ENCODE assay signal across 27 cellular contexts in the genomic region with DNA sequence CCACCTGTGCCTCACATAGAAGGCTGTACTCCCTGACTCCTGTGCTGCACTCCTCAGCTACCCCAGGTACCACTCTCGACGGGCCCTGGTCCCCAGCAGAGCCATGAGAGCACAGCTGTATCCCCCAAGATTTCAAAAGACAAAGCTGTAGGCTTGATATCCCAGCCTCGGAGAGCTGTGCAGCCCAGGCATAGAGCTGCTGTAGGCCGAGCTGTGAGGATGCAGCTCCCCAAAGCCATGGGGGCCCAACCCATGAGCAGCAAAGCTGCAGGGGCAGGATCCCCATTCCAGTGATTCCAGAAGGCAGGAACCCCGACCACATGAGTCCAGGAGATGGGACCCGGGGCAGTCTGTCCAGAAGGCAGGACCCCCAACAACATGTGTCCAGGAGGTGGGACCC.
"Had no signal": no experiment of that assay in that cellular context is flagged by ENCODE, and none has a peak within 500 bp of the region (broad histone marks: within the 10 kb centered on the region; RNA-seq: fewer than 3 reads in every experiment).

No MANE protein-coding gene starts in this region.

- H3K27ac ChIP-seq: brain microvascular endothelial cell, coronary artery, dorsolateral prefrontal cortex, esophagus muscularis mucosa, foreskin keratinocyte, gastrocnemius medialis had no signal

- H3K27me3 Mint-ChIP-seq: activated CD4-positive, alpha-beta memory T cell treated with anti-CD3 and anti-CD28 coated beads for 36 hours; activated CD4-positive, alpha-beta T cell treated with anti-CD3 and anti-CD28 coated beads, Interleukin-2, amount 10 ng/mL, durations not matched to agents 24 days and 14 days; activated CD8-positive, alpha-beta memory T cell treated with anti-CD3 and anti-CD28 coated beads, Interleukin-2, amount 10 ng/mL, durations not matched to agents 7 days and 5 days; activated naive CD4-positive, alpha-beta T cell treated with anti-CD3 and anti-CD28 coated beads, Interleukin-2, amount 10 ng/mL, durations not matched to agents 7 days and 5 days; central memory CD8-positive, alpha-beta T cell; dendritic cell treated with granulocyte-macrophage colony-stimulating factor and Interleukin-4, amounts not matched to agents 40 ng/mL and 50 ng/mL, for 4 days; effector memory CD8-positive, alpha-beta T cell had no signal

- H3K27ac Mint-ChIP-seq: activated CD4-positive, alpha-beta memory T cell treated with anti-CD3 and anti-CD28 coated beads for 36 hours; activated CD4-positive, alpha-beta T cell treated with anti-CD3 and anti-CD28 coated beads for 36 hours; activated CD4-positive, alpha-beta T cell treated with anti-CD3 and anti-CD28 coated beads, Interleukin-2, amount 10 ng/mL, durations not matched to agents 24 days and 14 days; activated CD8-positive, alpha-beta memory T cell treated with anti-CD3 and anti-CD28 coated beads, Interleukin-2, amount 10 ng/mL, durations not matched to agents 7 days and 5 days; activated CD8-positive, alpha-beta T cell treated with anti-CD3 and anti-CD28 coated beads, Interleukin-2, amount 10 ng/mL, durations not matched to agents 7 days and 5 days; activated naive CD4-positive, alpha-beta T cell treated with anti-CD3 and anti-CD28 coated beads, Interleukin-2, amount 10 ng/mL, durations not matched to agents 7 days and 5 days; activated naive CD4-positive, alpha-beta T cell treated with anti-CD3 and anti-CD28 coated beads, Interleukin-2, amount 50 U/mL, for 72 hours; activated naive CD8-positive, alpha-beta T cell treated with anti-CD3 and anti-CD28 coated beads, Interleukin-2, amount 10 ng/mL, durations not matched to agents 7 days and 5 days; activated T-helper 1 cell treated with anti-CD3 and anti-CD28 coated beads, Interleukin-12 subunit alpha, Interleukin-12 subunit beta, Interleukin-2, Interleukin-4 antibody, amounts not matched to agents 30 ng/mL and 10 ng/mL and 1 ng/mL, durations not matched to agents 14 hours and 24 hours and 36 hours; activated T-helper 2 cell treated with anti-CD3 and anti-CD28 coated beads, Interferon-gamma antibody, Interleukin-2, Interleukin-4, amounts not matched to agents 10 μg/mL and 5 μg/mL and 100 μg/mL, durations not matched to agents 14 hours and 24 hours and 36 hours; dendritic cell treated with granulocyte-macrophage colony-stimulating factor and Interleukin-4, amounts not matched to agents 40 ng/mL and 50 ng/mL, for 4 days; effector memory CD8-positive, alpha-beta T cell had no signal

- H3K4me1 Mint-ChIP-seq: activated CD4-positive, alpha-beta T cell treated with anti-CD3 and anti-CD28 coated beads for 36 hours; activated CD4-positive, alpha-beta T cell treated with anti-CD3 and anti-CD28 coated beads, Interleukin-2, amount 10 ng/mL, durations not matched to agents 24 days and 14 days; activated CD8-positive, alpha-beta memory T cell treated with anti-CD3 and anti-CD28 coated beads, Interleukin-2, amount 10 ng/mL, durations not matched to agents 7 days and 5 days; activated naive CD4-positive, alpha-beta T cell treated with anti-CD3 and anti-CD28 coated beads, Interleukin-2, amount 10 ng/mL, durations not matched to agents 7 days and 5 days; activated naive CD8-positive, alpha-beta T cell treated with anti-CD3 and anti-CD28 coated beads, Interleukin-2, amount 10 ng/mL, durations not matched to agents 7 days and 5 days; central memory CD8-positive, alpha-beta T cell had no signal

- H3K27me3 ChIP-seq: brain microvascular endothelial cell, esophagus muscularis mucosa, foreskin keratinocyte, gastrocnemius medialis had no signal

- H3K4me1 ChIP-seq: esophagus muscularis mucosa, foreskin keratinocyte, gastrocnemius medialis had no signal

- H3K4me3 Mint-ChIP-seq: activated CD4-positive, alpha-beta memory T cell treated with anti-CD3 and anti-CD28 coated beads for 36 hours; activated CD4-positive, alpha-beta T cell treated with anti-CD3 and anti-CD28 coated beads for 36 hours; activated CD4-positive, alpha-beta T cell treated with anti-CD3 and anti-CD28 coated beads, Interleukin-2, amount 10 ng/mL, durations not matched to agents 24 days and 14 days; activated CD8-positive, alpha-beta memory T cell treated with anti-CD3 and anti-CD28 coated beads, Interleukin-2, amount 10 ng/mL, durations not matched to agents 7 days and 5 days; activated CD8-positive, alpha-beta T cell treated with anti-CD3 and anti-CD28 coated beads, Interleukin-2, amount 10 ng/mL, durations not matched to agents 7 days and 5 days; activated naive CD4-positive, alpha-beta T cell treated with anti-CD3 and anti-CD28 coated beads, Interleukin-2, amount 10 ng/mL, durations not matched to agents 7 days and 5 days; activated naive CD8-positive, alpha-beta T cell treated with anti-CD3 and anti-CD28 coated beads, Interleukin-2, amount 10 ng/mL, durations not matched to agents 7 days and 5 days; activated T-helper 1 cell treated with anti-CD3 and anti-CD28 coated beads, Interleukin-12 subunit alpha, Interleukin-12 subunit beta, Interleukin-2, Interleukin-4 antibody, amounts not matched to agents 30 ng/mL and 10 ng/mL and 1 ng/mL, durations not matched to agents 14 hours and 24 hours and 36 hours; central memory CD8-positive, alpha-beta T cell; dendritic cell treated with granulocyte-macrophage colony-stimulating factor and Interleukin-4, amounts not matched to agents 40 ng/mL and 50 ng/mL, for 4 days; effector memory CD8-positive, alpha-beta T cell had no signal

- DNase-seq: activated CD4-positive, alpha-beta memory T cell treated with anti-CD3 and anti-CD28 coated beads for 36 hours; activated CD4-positive, alpha-beta T cell treated with anti-CD3 and anti-CD28 coated beads for 36 hours; activated CD4-positive, alpha-beta T cell treated with anti-CD3 and anti-CD28 coated beads, Interleukin-2, amount 10 ng/mL, durations not matched to agents 24 days and 14 days; activated CD4-positive, CD25-positive, alpha-beta regulatory T cell; activated CD4-positive, CD25-positive, alpha-beta regulatory T cell treated with anti-CD3 and anti-CD28 coated beads, Interleukin-2, amount 50 U/mL, for 72 hours; activated CD8-positive, alpha-beta memory T cell treated with anti-CD3 and anti-CD28 coated beads, Interleukin-2, amount 10 ng/mL, durations not matched to agents 7 days and 5 days; activated CD8-positive, alpha-beta memory T cell treated with anti-CD3 and anti-CD28 coated beads, Interleukin-2, amount 50 U/mL, for 4 hours; activated CD8-positive, alpha-beta T cell treated with anti-CD3 and anti-CD28 coated beads, Interleukin-2, amount 10 ng/mL, durations not matched to agents 7 days and 5 days; activated effector memory CD4-positive, alpha-beta T cell treated with anti-CD3 and anti-CD28 coated beads, Interleukin-2, amount 50 U/mL, for 16 hours; activated naive CD4-positive, alpha-beta T cell treated with anti-CD3 and anti-CD28 coated beads, Interleukin-2, amount 10 ng/mL, durations not matched to agents 7 days and 5 days; activated naive CD8-positive, alpha-beta T cell treated with anti-CD3 and anti-CD28 coated beads, Interleukin-2, amount 10 ng/mL, durations not matched to agents 7 days and 5 days; activated T-cell treated with anti-CD3 and anti-CD28 coated beads, Interleukin-2, amount 50 U/mL, for 1 hour; activated T-cell treated with anti-CD3 and anti-CD28 coated beads, Interleukin-2, amount 50 U/mL, for 48 hours; brain microvascular endothelial cell; dorsolateral prefrontal cortex; effector memory CD8-positive, alpha-beta T cell; erythroblast; foreskin keratinocyte; gastrocnemius medialis; T-helper 2 cell had no signal

- H3K4me3 ChIP-seq: coronary artery, dorsolateral prefrontal cortex, esophagus muscularis mucosa, gastrocnemius medialis had no signal

- H3K36me3 Mint-ChIP-seq: activated CD4-positive, alpha-beta memory T cell treated with anti-CD3 and anti-CD28 coated beads for 36 hours; activated CD8-positive, alpha-beta memory T cell treated with anti-CD3 and anti-CD28 coated beads, Interleukin-2, amount 10 ng/mL, durations not matched to agents 7 days and 5 days; activated naive CD4-positive, alpha-beta T cell treated with anti-CD3 and anti-CD28 coated beads, Interleukin-2, amount 10 ng/mL, durations not matched to agents 7 days and 5 days; activated naive CD4-positive, alpha-beta T cell treated with anti-CD3 and anti-CD28 coated beads, Interleukin-2, amount 50 U/mL, for 72 hours; activated naive CD8-positive, alpha-beta T cell treated with anti-CD3 and anti-CD28 coated beads, Interleukin-2, amount 10 ng/mL, durations not matched to agents 7 days and 5 days had no signal

- H3K9me3 ChIP-seq: esophagus muscularis mucosa, gastrocnemius medialis had no signal

- ATAC-seq: activated CD4-positive, alpha-beta T cell treated with anti-CD3 and anti-CD28 coated beads for 36 hours; activated CD8-positive, alpha-beta memory T cell treated with anti-CD3 and anti-CD28 coated beads, Interleukin-2, amount 10 ng/mL, durations not matched to agents 7 days and 5 days; activated CD8-positive, alpha-beta T cell treated with anti-CD3 and anti-CD28 coated beads, Interleukin-2, amount 10 ng/mL, durations not matched to agents 7 days and 5 days; activated naive CD4-positive, alpha-beta T cell treated with anti-CD3 and anti-CD28 coated beads, Interleukin-2, amount 50 U/mL, for 72 hours; effector memory CD8-positive, alpha-beta T cell; foreskin keratinocyte; gastrocnemius medialis had no signal

- H3K36me3 ChIP-seq: brain microvascular endothelial cell, esophagus muscularis mucosa, gastrocnemius medialis had no signal

- H3K9me3 Mint-ChIP-seq: activated CD4-positive, alpha-beta memory T cell treated with anti-CD3 and anti-CD28 coated beads for 36 hours; activated CD4-positive, alpha-beta T cell treated with anti-CD3 and anti-CD28 coated beads, Interleukin-2, amount 10 ng/mL, durations not matched to agents 24 days and 14 days; activated naive CD4-positive, alpha-beta T cell treated with anti-CD3 and anti-CD28 coated beads, Interleukin-2, amount 10 ng/mL, durations not matched to agents 7 days and 5 days; activated naive CD8-positive, alpha-beta T cell treated with anti-CD3 and anti-CD28 coated beads, Interleukin-2, amount 10 ng/mL, durations not matched to agents 7 days and 5 days; activated T-helper 1 cell treated with anti-CD3 and anti-CD28 coated beads, Interleukin-12 subunit alpha, Interleukin-12 subunit beta, Interleukin-2, Interleukin-4 antibody, amounts not matched to agents 30 ng/mL and 10 ng/mL and 1 ng/mL, durations not matched to agents 14 hours and 24 hours and 36 hours; activated T-helper 2 cell treated with anti-CD3 and anti-CD28 coated beads, Interferon-gamma antibody, Interleukin-2, Interleukin-4, amounts not matched to agents 10 μg/mL and 5 μg/mL and 100 μg/mL, durations not matched to agents 14 hours and 24 hours and 36 hours; dendritic cell treated with granulocyte-macrophage colony-stimulating factor and Interleukin-4, amounts not matched to agents 40 ng/mL and 50 ng/mL, for 4 days had no signal
